Comparison of ENCODE assay signal across 28 cellular contexts in genomic region chr9:38406476-38407186, GRCh38. TPM values are rescaled to one million over a fixed set of nuclear protein-coding genes. Genes with fewer than 3 reads are reported as not detected.
"Had no signal": no experiment of that assay in that cellular context is flagged by ENCODE, and none has a peak within 500 bp of the region (broad histone marks: within the 10 kb centered on the region; RNA-seq: fewer than 3 reads in every experiment).

No MANE protein-coding gene starts in this region.

- H3K36me3 ChIP-seq: left ventricle myocardium inferior, ovary, right atrium auricular region, right lobe of liver, spleen, suprapubic skin, tibial nerve, upper lobe of left lung, vagina had no signal

- H3K27ac Mint-ChIP-seq: mesothelial cell of epicardium; naive thymus-derived CD4-positive, alpha-beta T cell; natural killer cell treated with Interleukin-12 subunit alpha and Interleukin-12 subunit beta and Interleukin-15 and Interleukin-18, amount 100 ng/mL, for 72 hours; progenitor cell of endocrine pancreas; stimulated activated effector memory CD8-positive, alpha-beta T cell treated with anti-CD3 and anti-CD28 coated beads, Interleukin-12 subunit alpha, Interleukin-12 subunit beta, amount 100 ng/mL, for 72 hours; stimulated activated naive CD8-positive, alpha-beta T cell treated with anti-CD3 and anti-CD28 coated beads, Interleukin-15, Interleukin-2, amounts not matched to agents 100 ng/mL and 50 ng/mL, for 24 hours had no signal

- H3K36me3 Mint-ChIP-seq: mesothelial cell of epicardium; naive thymus-derived CD4-positive, alpha-beta T cell; natural killer cell treated with Interleukin-12 subunit alpha and Interleukin-12 subunit beta and Interleukin-15 and Interleukin-18, amount 100 ng/mL, for 72 hours; stimulated activated effector memory CD8-positive, alpha-beta T cell treated with anti-CD3 and anti-CD28 coated beads, Interleukin-12 subunit alpha, Interleukin-12 subunit beta, amount 100 ng/mL, for 72 hours had no signal

- H3K4me1 ChIP-seq: left ventricle myocardium inferior, right atrium auricular region, spleen, suprapubic skin, tibial nerve, upper lobe of left lung, vagina had no signal

- DNase-seq: hypothalamus; immature natural killer cell; kidney; left ventricle myocardium inferior; mesendoderm; naive thymus-derived CD4-positive, alpha-beta T cell; ovary; right lobe of liver; spleen; stimulated activated CD4-positive, alpha-beta T cell treated with anti-CD3 and anti-CD28 coated beads, Interleukin-4, amount 100 ng/mL, for 24 hours; stimulated activated naive CD4-positive, alpha-beta T cell; upper lobe of left lung had no signal

- ATAC-seq: naive thymus-derived CD4-positive, alpha-beta T cell; natural killer cell treated with Interleukin-12 subunit alpha and Interleukin-12 subunit beta and Interleukin-15 and Interleukin-18, amount 100 ng/mL, for 72 hours; right lobe of liver; stimulated activated effector memory CD8-positive, alpha-beta T cell treated with anti-CD3 and anti-CD28 coated beads, Interleukin-12 subunit alpha, Interleukin-12 subunit beta, amount 100 ng/mL, for 72 hours had no signal

- H3K9me3 Mint-ChIP-seq: immature natural killer cell; mesothelial cell of epicardium; natural killer cell treated with Interleukin-12 subunit alpha and Interleukin-12 subunit beta and Interleukin-15 and Interleukin-18, amount 100 ng/mL, for 72 hours; stimulated activated effector memory CD8-positive, alpha-beta T cell treated with anti-CD3 and anti-CD28 coated beads, Interleukin-12 subunit alpha, Interleukin-12 subunit beta, amount 100 ng/mL, for 72 hours; stimulated activated naive CD8-positive, alpha-beta T cell treated with anti-CD3 and anti-CD28 coated beads, Interleukin-15, Interleukin-2, amounts not matched to agents 100 ng/mL and 50 ng/mL, for 24 hours had no signal

- H3K4me1 Mint-ChIP-seq: immature natural killer cell; mesothelial cell of epicardium; stimulated activated effector memory CD8-positive, alpha-beta T cell treated with anti-CD3 and anti-CD28 coated beads, Interleukin-12 subunit alpha, Interleukin-12 subunit beta, amount 100 ng/mL, for 72 hours had no signal

- H3K27ac ChIP-seq: left ventricle myocardium inferior, ovary, right atrium auricular region, right lobe of liver, skin epidermis, spleen, suprapubic skin, thoracic aorta, tibial nerve, upper lobe of left lung, vagina had no signal

- H3K4me3 ChIP-seq: left ventricle myocardium inferior, lung, ovary, right atrium auricular region, right lobe of liver, skin epidermis, spleen, suprapubic skin, thoracic aorta, tibial nerve, upper lobe of left lung, vagina had no signal

- H3K27me3 ChIP-seq: ovary, right atrium auricular region, right lobe of liver, upper lobe of left lung, vagina had no signal

- H3K9me3 ChIP-seq: left ventricle myocardium inferior, ovary, right atrium auricular region, right lobe of liver, spleen, suprapubic skin, thoracic aorta, tibial nerve, upper lobe of left lung, vagina had no signal

- H3K4me3 Mint-ChIP-seq: immature natural killer cell; mesothelial cell of epicardium; naive thymus-derived CD4-positive, alpha-beta T cell; natural killer cell treated with Interleukin-12 subunit alpha and Interleukin-12 subunit beta and Interleukin-15 and Interleukin-18, amount 100 ng/mL, for 72 hours; stimulated activated effector memory CD8-positive, alpha-beta T cell treated with anti-CD3 and anti-CD28 coated beads, Interleukin-12 subunit alpha, Interleukin-12 subunit beta, amount 100 ng/mL, for 72 hours; stimulated activated naive CD8-positive, alpha-beta T cell treated with anti-CD3 and anti-CD28 coated beads, Interleukin-15, Interleukin-2, amounts not matched to agents 100 ng/mL and 50 ng/mL, for 24 hours had no signal

RNA-seq across cellular contexts. Expression of gene IGFBPL1, which starts 17.6 kb away (rescaled TPM):
- total RNA-seq: left ventricle myocardium inferior; lower leg skin; mononuclear cell; naive thymus-derived CD4-positive, alpha-beta T cell; natural killer cell treated with Interleukin-12 subunit alpha and Interleukin-12 subunit beta and Interleukin-15 and Interleukin-18, amount 100 ng/mL, for 72 hours; omental fat pad; spleen; subcutaneous adipose tissue; suprapubic skin; vagina had no signal
- polyA plus RNA-seq: immature natural killer cell; naive thymus-derived CD4-positive, alpha-beta T cell; spleen had no signal
